Comparison of ENCODE assay signal across 8 cellular contexts in the genomic region with DNA sequence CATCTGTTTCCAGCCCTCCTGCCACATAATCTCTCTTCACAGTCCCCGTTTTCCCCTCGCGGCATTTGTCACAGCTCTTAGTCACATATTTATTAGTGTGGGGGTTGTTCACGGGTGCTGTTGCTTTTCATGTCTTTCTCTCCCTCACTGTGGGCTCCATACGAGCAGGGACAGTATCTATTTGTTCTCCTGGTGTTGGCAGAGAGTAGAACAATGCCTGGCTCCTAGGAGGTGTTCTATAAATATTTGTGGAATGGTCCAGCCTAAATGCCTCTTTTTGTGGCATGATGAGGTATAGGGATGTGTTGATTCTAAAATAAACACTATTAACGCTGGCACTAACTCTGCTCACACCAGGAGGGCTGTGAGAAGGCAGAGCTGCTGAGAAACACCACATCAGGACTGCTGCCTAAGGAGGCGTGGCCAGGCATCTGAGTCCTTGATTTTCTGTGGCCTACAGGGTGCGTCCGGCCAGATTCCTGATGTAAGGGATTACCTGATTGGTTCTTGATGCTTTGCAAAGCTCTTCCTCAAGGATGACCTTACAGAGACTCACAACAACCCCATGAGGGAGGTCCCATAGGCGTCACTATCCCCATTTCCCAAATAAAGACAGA.
A peak's percentile ranks its signal among the peaks of the same experiment; 100 is the strongest.
DNase-seq lines count a peak whose midpoint lies in the region; ATAC-seq lines count a peak whose summit lies in the region.

No MANE protein-coding gene starts in this region.

- intact Hi-C loops in activated T-helper 2 cell treated with anti-CD3 and anti-CD28 coated beads, Interferon-gamma antibody, Interleukin-2, Interleukin-4, amounts not matched to agents 10 μg/mL and 5 μg/mL and 100 μg/mL, durations not matched to agents 14 hours and 24 hours and 36 hours (cut with micrococcal nuclease), result no loop called here

- DNase-seq in G401 (ENCODE audit: low spot score) (peak; percentile 68), NCI-H2081 (lab: John Stamatoyannopoulos, UW) (peak; percentile 94 to 98), caudate nucleus (lab: John Stamatoyannopoulos, UW) (peak in 35 of 61 donors; percentile 3 to 74 (median 31)), nucleus accumbens (lab: John Stamatoyannopoulos, UW) (peak in 41 of 56 donors; percentile 2 to 66 (median 36))
- DNase-seq in stimulated activated CD4-positive, alpha-beta T cell treated with anti-CD3 and anti-CD28 coated beads, Interleukin-2, amount 100 ng/mL, for 48 hours, result no peak
- no peak for DNase-seq in activated CD8-positive, alpha-beta memory T cell treated with anti-CD3 and anti-CD28 coated beads, Interleukin-2, amount 50 U/mL, for 48 hours
- DNase-seq in activated T-helper 2 cell treated with anti-CD3 and anti-CD28 coated beads, Interferon-gamma antibody, Interleukin-2, Interleukin-4, amounts not matched to agents 10 μg/mL and 5 μg/mL and 100 μg/mL, durations not matched to agents 14 hours and 24 hours and 36 hours (ENCODE audit: low spot score), result no peak

- no peak overlapping the region for H3K27ac Mint-ChIP-seq in activated T-helper 2 cell treated with anti-CD3 and anti-CD28 coated beads, Interferon-gamma antibody, Interleukin-2, Interleukin-4, amounts not matched to agents 10 μg/mL and 5 μg/mL and 100 μg/mL, durations not matched to agents 14 hours and 24 hours and 36 hours

- no peak overlapping the region for H3K4me3 Mint-ChIP-seq in activated T-helper 2 cell treated with anti-CD3 and anti-CD28 coated beads, Interferon-gamma antibody, Interleukin-2, Interleukin-4, amounts not matched to agents 10 μg/mL and 5 μg/mL and 100 μg/mL, durations not matched to agents 14 hours and 24 hours and 36 hours (ENCODE audit: low read depth)

- in situ Hi-C loops in G401 (cut with HindIII; ENCODE audit: low sequenced_read_pairs), result no loop called here

- no peaks in the 10 kb centered on the region for H3K36me3 Mint-ChIP-seq in activated T-helper 2 cell treated with anti-CD3 and anti-CD28 coated beads, Interferon-gamma antibody, Interleukin-2, Interleukin-4, amounts not matched to agents 10 μg/mL and 5 μg/mL and 100 μg/mL, durations not matched to agents 14 hours and 24 hours and 36 hours (ENCODE audit: low read depth)

- no peak for ATAC-seq in HG03095 (IDR thresholded peaks at IDR 0.05; ENCODE audit: unreplicated experiment)

- H3K27me3 Mint-ChIP-seq in activated T-helper 2 cell treated with anti-CD3 and anti-CD28 coated beads, Interferon-gamma antibody, Interleukin-2, Interleukin-4, amounts not matched to agents 10 μg/mL and 5 μg/mL and 100 μg/mL, durations not matched to agents 14 hours and 24 hours and 36 hours (ENCODE audit: low read depth), result no peaks in the 10 kb centered on the region

- H3K27ac ChIP-seq in caudate nucleus (ENCODE audit: low read depth, low read length), result peak overlapping the region; percentile 42

- no peaks in the 10 kb centered on the region for H3K4me1 Mint-ChIP-seq in activated T-helper 2 cell treated with anti-CD3 and anti-CD28 coated beads, Interferon-gamma antibody, Interleukin-2, Interleukin-4, amounts not matched to agents 10 μg/mL and 5 μg/mL and 100 μg/mL, durations not matched to agents 14 hours and 24 hours and 36 hours (ENCODE audit: low read depth)

- peaks cover 4% of the 10 kb centered on the region for H3K9me3 Mint-ChIP-seq in activated T-helper 2 cell treated with anti-CD3 and anti-CD28 coated beads, Interferon-gamma antibody, Interleukin-2, Interleukin-4, amounts not matched to agents 10 μg/mL and 5 μg/mL and 100 μg/mL, durations not matched to agents 14 hours and 24 hours and 36 hours

Comparison
In these comparisons a context has a peak if more than half of its experiments do, and no peak if none do; other contexts are left out.
1. DNase-seq: peak in G401 (single experiment), NCI-H2081 (2 of 2), caudate nucleus (35 of 61) and nucleus accumbens (41 of 56); none in stimulated activated CD4-positive, alpha-beta T cell treated with anti-CD3 and anti-CD28 coated beads, Interleukin-2, amount 100 ng/mL, for 48 hours (0 of 2), activated CD8-positive, alpha-beta memory T cell treated with anti-CD3 and anti-CD28 coated beads, Interleukin-2, amount 50 U/mL, for 48 hours (single experiment) and activated T-helper 2 cell treated with anti-CD3 and anti-CD28 coated beads, Interferon-gamma antibody, Interleukin-2, Interleukin-4, amounts not matched to agents 10 μg/mL and 5 μg/mL and 100 μg/mL, durations not matched to agents 14 hours and 24 hours and 36 hours (single experiment).